ENCODE assay signal across 20 cellular contexts in genomic region chr18:43651067-43651466, GRCh38.
"Had no signal": no experiment of that assay in that cellular context is flagged by ENCODE, and none has a peak within 500 bp of the region (broad histone marks: within the 10 kb centered on the region; RNA-seq: fewer than 3 reads in every experiment).

No MANE protein-coding gene starts in this region.

- H3K4me3 Mint-ChIP-seq: naive thymus-derived CD4-positive, alpha-beta T cell; nephron progenitor cell; stimulated activated memory B cell treated with anti-CD40 and anti-IgM and Interleukin-4, amounts not matched to agents 10 μg/mL and 1 μg/mL and 100 μg/mL, for 72 hours; type B pancreatic cell had no signal

- ATAC-seq: esophagus mucosa; left ventricle myocardium superior; lower lobe of right lung; naive thymus-derived CD4-positive, alpha-beta T cell; right cardiac atrium; stimulated activated memory B cell treated with anti-CD40 and anti-IgM and Interleukin-4, amounts not matched to agents 10 μg/mL and 1 μg/mL and 100 μg/mL, for 72 hours; stimulated activated naive CD8-positive, alpha-beta T cell treated with anti-CD3 and anti-CD28 coated beads, Interleukin-15, Interleukin-2, amounts not matched to agents 100 U/mL and 50 U/mL, for 24 hours had no signal

- H3K36me3 ChIP-seq: lower lobe of right lung, prostate gland, sigmoid colon, tibial artery had no signal

- H3K36me3 Mint-ChIP-seq: naive thymus-derived CD4-positive, alpha-beta T cell; stimulated activated memory B cell treated with anti-CD40 and anti-IgM and Interleukin-4, amounts not matched to agents 10 μg/mL and 1 μg/mL and 100 μg/mL, for 72 hours; type B pancreatic cell had no signal

- H3K4me1 ChIP-seq: lower lobe of right lung, prostate gland, sigmoid colon, testis, tibial artery had no signal

- H3K4me1 Mint-ChIP-seq: naive thymus-derived CD4-positive, alpha-beta T cell; nephron progenitor cell; stimulated activated memory B cell treated with anti-CD40 and anti-IgM and Interleukin-4, amounts not matched to agents 10 μg/mL and 1 μg/mL and 100 μg/mL, for 72 hours had no signal

- H3K9me3 Mint-ChIP-seq: type B pancreatic cell had no signal

- H3K27me3 ChIP-seq: sigmoid colon, testis, tibial artery had no signal

- H3K27me3 Mint-ChIP-seq: naive thymus-derived CD4-positive, alpha-beta T cell; stimulated activated memory B cell treated with anti-CD40 and anti-IgM and Interleukin-4, amounts not matched to agents 10 μg/mL and 1 μg/mL and 100 μg/mL, for 72 hours had no signal

- DNase-seq: left ventricle myocardium superior; lower lobe of right lung; midbrain; naive thymus-derived CD4-positive, alpha-beta T cell; nephron progenitor cell; nucleus accumbens; right cardiac atrium; sigmoid colon; stimulated activated CD4-positive, alpha-beta T cell treated with anti-CD3 and anti-CD28 coated beads, Interleukin-2, amount 100 ng/mL, for 24 hours; stimulated activated CD4-positive, alpha-beta T cell treated with anti-CD3 and anti-CD28 coated beads, Interleukin-4, amount 100 ng/mL, for 4 hours; stimulated activated naive CD8-positive, alpha-beta T cell treated with anti-CD3 and anti-CD28 coated beads, Interleukin-15, Interleukin-2, amounts not matched to agents 100 U/mL and 50 U/mL, for 24 hours; substantia nigra; testis; tibial artery had no signal

- H3K4me3 ChIP-seq: coronary artery, lower lobe of right lung, prostate gland, sigmoid colon, testis, tibial artery had no signal

- H3K27ac Mint-ChIP-seq: naive thymus-derived CD4-positive, alpha-beta T cell; nephron progenitor cell; stimulated activated memory B cell treated with anti-CD40 and anti-IgM and Interleukin-4, amounts not matched to agents 10 μg/mL and 1 μg/mL and 100 μg/mL, for 72 hours; type B pancreatic cell had no signal

- H3K9me3 ChIP-seq: lower lobe of right lung, prostate gland, sigmoid colon, testis, tibial artery had no signal

- H3K27ac ChIP-seq: coronary artery, epithelial cell of prostate, lower lobe of right lung, prostate gland, sigmoid colon, testis, tibial artery had no signal
